8 cellular contexts compared by ENCODE assay signal in the genomic region with DNA sequence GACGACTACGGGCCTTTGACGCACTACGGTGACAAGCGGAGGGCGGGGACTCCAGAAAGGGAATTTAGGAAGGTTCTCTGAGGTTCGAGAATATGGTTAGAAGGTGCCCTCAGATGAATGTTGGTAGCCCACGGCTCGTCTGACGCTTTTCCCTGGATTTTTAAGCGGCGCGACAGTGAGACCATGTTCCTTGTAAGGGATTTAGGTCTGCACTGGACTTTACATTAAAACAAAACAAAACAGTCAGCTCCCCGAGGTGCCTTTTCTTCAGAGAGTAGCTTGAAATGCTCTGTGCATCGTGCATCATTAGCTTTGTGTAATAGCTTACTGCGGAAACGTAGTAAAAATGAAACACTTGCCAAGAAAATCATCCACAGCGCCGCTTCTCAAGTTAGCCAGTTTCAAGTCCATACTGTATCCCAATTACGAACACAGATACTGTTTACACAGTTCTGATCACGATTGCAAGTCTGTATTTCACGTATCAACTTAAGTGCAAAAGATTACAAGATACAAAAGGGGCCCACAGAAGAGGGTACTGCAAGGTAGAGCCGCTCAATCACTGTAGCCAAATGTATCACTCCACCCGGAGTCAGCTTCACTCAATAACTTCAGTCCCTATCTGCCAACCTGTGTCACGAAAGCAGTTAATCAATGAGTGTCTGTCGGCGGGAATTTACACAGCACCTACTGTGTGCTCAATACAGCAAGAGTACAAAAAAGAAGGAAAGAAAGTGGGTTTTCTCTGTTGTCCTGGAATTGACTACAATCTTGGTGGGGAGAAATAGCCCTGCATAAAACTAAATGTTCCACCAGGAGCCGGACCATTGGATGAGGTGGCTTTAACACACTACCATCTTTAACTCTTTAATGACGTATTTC. TPM values are rescaled to one million over a fixed set of nuclear protein-coding genes. Genes with fewer than 3 reads are reported as not detected.
DNase-seq lines count a peak whose midpoint lies in the region; ATAC-seq and TF ChIP-seq lines count a peak whose summit lies in the region.

No MANE protein-coding gene starts in this region.

- DNase-seq in DMS 273 treated with DMSO at 0.1 percent for 48 hours (lab: John Stamatoyannopoulos, UW) (peak; percentile 74), DMS 273 (lab: John Stamatoyannopoulos, UW; ENCODE audit: unreplicated experiment) (no peak), globus pallidus (ENCODE audit: low spot score) (no peak), dedifferentiated amniotic fluid mesenchymal stem cell (ENCODE audit: extremely low spot score) (no peak)
- DNase-seq in effector memory CD8-positive, alpha-beta T cell, result no peak
- DNase-seq in natural killer cell treated with Interleukin-12 subunit alpha and Interleukin-12 subunit beta and Interleukin-15 and Interleukin-18, amount 100 ng/mL, for 72 hours (ENCODE audit: low spot score), result peak; percentile 49

- H3K4me1 Mint-ChIP-seq in effector memory CD8-positive, alpha-beta T cell (ENCODE audit: low read depth in 2 of 2), result peaks cover 15 to 16% of the 10 kb centered on the region in 2 donors
- peaks cover 24 to 28% of the 10 kb centered on the region in 2 donors for H3K4me1 Mint-ChIP-seq in natural killer cell treated with Interleukin-12 subunit alpha and Interleukin-12 subunit beta and Interleukin-15 and Interleukin-18, amount 100 ng/mL, for 72 hours (ENCODE audit: low read depth in 2 of 2)

- H3K4me2 ChIP-seq in OCI-LY3 (ENCODE audit: low read length), result peak overlapping the region; percentile 93

- ATAC-seq in effector memory CD8-positive, alpha-beta T cell (replicated peaks), result peak; percentile 9
- peak; percentile 1 to 6 for ATAC-seq in natural killer cell treated with Interleukin-12 subunit alpha and Interleukin-12 subunit beta and Interleukin-15 and Interleukin-18, amount 100 ng/mL, for 72 hours

- H3K36me3 Mint-ChIP-seq in effector memory CD8-positive, alpha-beta T cell (ENCODE audit: insufficient read depth), result peaks cover 13% of the 10 kb centered on the region
- no peaks in the 10 kb centered on the region for H3K36me3 Mint-ChIP-seq in natural killer cell treated with Interleukin-12 subunit alpha and Interleukin-12 subunit beta and Interleukin-15 and Interleukin-18, amount 100 ng/mL, for 72 hours

- H3K36me3 ChIP-seq in HEK293 (ENCODE audit: control insufficient read depth in 2 of 2, insufficient read depth in 1 of 2, low read length in 2 of 2) (peaks cover under 1 to 13% of the 10 kb centered on the region in 2 experiments; a peak in 2 of 3 replicates), OCI-LY3 (replicated peaks; ENCODE audit: low read depth, low read length) (peaks cover 11% of the 10 kb centered on the region)

- no peaks in the 10 kb centered on the region for H3K9me3 Mint-ChIP-seq in effector memory CD8-positive, alpha-beta T cell
- no peaks in the 10 kb centered on the region for H3K9me3 Mint-ChIP-seq in natural killer cell treated with Interleukin-12 subunit alpha and Interleukin-12 subunit beta and Interleukin-15 and Interleukin-18, amount 100 ng/mL, for 72 hours

- H3K4me1 ChIP-seq in HEK293 (ENCODE audit: control insufficient read depth, insufficient read depth, low read length), result no peaks in the 10 kb centered on the region
- peaks cover 37% of the 10 kb centered on the region for H3K4me1 ChIP-seq in OCI-LY3 (ENCODE audit: low read length)

- peaks cover 45% of the 10 kb centered on the region for H3K79me2 ChIP-seq in OCI-LY3 (ENCODE audit: low read length)

- TF ChIP-seq CTCF in HEK293 (tag by site-specific recombination; IDR thresholded peaks at IDR 0.05) (no peak), OCI-LY3 (IDR thresholded peaks at IDR 0.05; ENCODE audit: low read depth, low read length) (no peak)

- peak overlapping the region; percentile 86; the same call in 1 of the 2 replicates for H3K27ac ChIP-seq in HEK293 (ENCODE audit: extremely low read depth, low read depth, low read length)
- H3K27ac ChIP-seq in OCI-LY3 (ENCODE audit: low read length), result peak overlapping the region; percentile 77

- POLR2A ChIA-PET in HEK293 (lab: Yijun Ruan, JAX), result interaction anchor here (0.9 to 2.7 kb wide), 5 partner anchors 18 to 185 kb away, joined by 3 to 19 read pairs (median 4); a partner anchor contains a TSS

- 0 out of 2 replicates have a peak, but pooled peaks cover 9% of the 10 kb centered on the region for H3K27me3 ChIP-seq in OCI-LY3 (ENCODE audit: low read depth, low read length)

- H4K20me1 ChIP-seq in OCI-LY3 (ENCODE audit: insufficient read depth, low read length), result peaks cover 33% of the 10 kb centered on the region

- peak overlapping the region; percentile 84 for H2AFZ ChIP-seq in OCI-LY3 (ENCODE audit: low read depth, low read length)

- peak overlapping the region; percentile 93 to 96 for H3K4me3 Mint-ChIP-seq in effector memory CD8-positive, alpha-beta T cell
- H3K4me3 Mint-ChIP-seq in natural killer cell treated with Interleukin-12 subunit alpha and Interleukin-12 subunit beta and Interleukin-15 and Interleukin-18, amount 100 ng/mL, for 72 hours, result peak overlapping the region; percentile 92

- H3K27me3 Mint-ChIP-seq in effector memory CD8-positive, alpha-beta T cell, result no peaks in the 10 kb centered on the region
- H3K27me3 Mint-ChIP-seq in natural killer cell treated with Interleukin-12 subunit alpha and Interleukin-12 subunit beta and Interleukin-15 and Interleukin-18, amount 100 ng/mL, for 72 hours, result peaks cover 0 to 4% of the 10 kb centered on the region in 2 donors

- H3K9ac ChIP-seq in OCI-LY3 (ENCODE audit: low read length), result peak overlapping the region; percentile 100

- H3K4me3 ChIP-seq in HEK293 (ENCODE audit: low read depth, low read length) (peak overlapping the region; percentile 1), OCI-LY3 (ENCODE audit: low read length) (peak overlapping the region; percentile 99)

- CTCF ChIA-PET in HEK293 (lab: Yijun Ruan, JAX), result interaction anchor here (1.3 kb wide), 1 partner anchor 123 kb away, joined by 9 read pairs; no protein-coding TSS in a partner anchor

- H3K27ac Mint-ChIP-seq in effector memory CD8-positive, alpha-beta T cell, result peak overlapping the region; percentile 95 to 97
- H3K27ac Mint-ChIP-seq in natural killer cell treated with Interleukin-12 subunit alpha and Interleukin-12 subunit beta and Interleukin-15 and Interleukin-18, amount 100 ng/mL, for 72 hours, result peak overlapping the region; percentile 86 to 93

- H3K9me3 ChIP-seq in HEK293 (ENCODE audit: control insufficient read depth, insufficient read depth, low read depth, low read length) (no peaks in the 10 kb centered on the region), OCI-LY3 (ENCODE audit: insufficient read depth, low read length) (no peaks in the 10 kb centered on the region)

TF ChIP-seq in HEK293, 187 proteins besides CTCF, POLR2A, EP300 and RAD21:
- TF ChIP-seq ZNF354C (tag by site-specific recombination; IDR thresholded peaks at IDR 0.05; ENCODE audit: borderline replicate concordance, low read depth) (no peak), ZEB2 (tag by site-specific recombination; IDR thresholded peaks at IDR 0.05) (no peak), ZXDB (tag by site-specific recombination; IDR thresholded peaks at IDR 0.05) (0 out of 2 replicates have a peak, but pooled peaks have one; percentile 4), ZBTB21 (tag by site-specific recombination; IDR thresholded peaks at IDR 0.05) (peak; percentile 97; the same call in 1 of the 2 replicates), ZNF426 (tag by site-specific recombination; IDR thresholded peaks at IDR 0.05) (no peak), ZNF366 (tag by site-specific recombination; conservative IDR thresholded peaks at IDR 0.05) (no peak), ZNF629 (tag by site-specific recombination; IDR thresholded peaks at IDR 0.05) (peak; percentile 98)
- TF ChIP-seq, protein P1, sequence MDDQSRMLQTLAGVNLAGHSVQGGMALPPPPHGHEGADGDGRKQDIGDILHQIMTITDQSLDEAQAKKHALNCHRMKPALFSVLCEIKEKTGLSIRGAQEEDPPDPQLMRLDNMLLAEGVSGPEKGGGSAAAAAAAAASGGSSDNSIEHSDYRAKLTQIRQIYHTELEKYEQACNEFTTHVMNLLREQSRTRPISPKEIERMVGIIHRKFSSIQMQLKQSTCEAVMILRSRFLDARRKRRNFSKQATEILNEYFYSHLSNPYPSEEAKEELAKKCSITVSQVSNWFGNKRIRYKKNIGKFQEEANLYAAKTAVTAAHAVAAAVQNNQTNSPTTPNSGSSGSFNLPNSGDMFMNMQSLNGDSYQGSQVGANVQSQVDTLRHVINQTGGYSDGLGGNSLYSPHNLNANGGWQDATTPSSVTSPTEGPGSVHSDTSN (CRISPR knock-in tag; IDR thresholded peaks at IDR 0.05), result no peak
TF ChIP-seq in HEK293: peak in this region for 3.

RNA-seq across cellular contexts. Expression of a gene that starts 0.5 kb away (rescaled TPM):
- 10 to 100 TPM; 15.8 to 24.4 TPM for total RNA-seq in natural killer cell treated with Interleukin-12 subunit alpha and Interleukin-12 subunit beta and Interleukin-15 and Interleukin-18, amount 100 ng/mL, for 72 hours

RNA-seq across cellular contexts. Expression of a gene that starts 32.4 kb away (rescaled TPM):
- 10 to 100 TPM; 58.3 to 60.0 TPM for total RNA-seq in natural killer cell treated with Interleukin-12 subunit alpha and Interleukin-12 subunit beta and Interleukin-15 and Interleukin-18, amount 100 ng/mL, for 72 hours

RNA-seq across cellular contexts. Expression of a gene that starts 41.5 kb away (rescaled TPM):
- 10 to 100 TPM; 20.8 to 24.2 TPM for total RNA-seq in natural killer cell treated with Interleukin-12 subunit alpha and Interleukin-12 subunit beta and Interleukin-15 and Interleukin-18, amount 100 ng/mL, for 72 hours

Comparison
In these comparisons a context has a peak if more than half of its experiments do, and no peak if none do; other contexts are left out.
1. DNase-seq: peak in DMS 273 treated with DMSO at 0.1 percent for 48 hours (single experiment) and natural killer cell treated with Interleukin-12 subunit alpha and Interleukin-12 subunit beta and Interleukin-15 and Interleukin-18, amount 100 ng/mL, for 72 hours (single experiment); none in DMS 273 (single experiment), effector memory CD8-positive, alpha-beta T cell (0 of 3), globus pallidus (single experiment) and dedifferentiated amniotic fluid mesenchymal stem cell (single experiment).